Comparison of ENCODE assay signal across 9 cellular contexts in the genomic region with DNA sequence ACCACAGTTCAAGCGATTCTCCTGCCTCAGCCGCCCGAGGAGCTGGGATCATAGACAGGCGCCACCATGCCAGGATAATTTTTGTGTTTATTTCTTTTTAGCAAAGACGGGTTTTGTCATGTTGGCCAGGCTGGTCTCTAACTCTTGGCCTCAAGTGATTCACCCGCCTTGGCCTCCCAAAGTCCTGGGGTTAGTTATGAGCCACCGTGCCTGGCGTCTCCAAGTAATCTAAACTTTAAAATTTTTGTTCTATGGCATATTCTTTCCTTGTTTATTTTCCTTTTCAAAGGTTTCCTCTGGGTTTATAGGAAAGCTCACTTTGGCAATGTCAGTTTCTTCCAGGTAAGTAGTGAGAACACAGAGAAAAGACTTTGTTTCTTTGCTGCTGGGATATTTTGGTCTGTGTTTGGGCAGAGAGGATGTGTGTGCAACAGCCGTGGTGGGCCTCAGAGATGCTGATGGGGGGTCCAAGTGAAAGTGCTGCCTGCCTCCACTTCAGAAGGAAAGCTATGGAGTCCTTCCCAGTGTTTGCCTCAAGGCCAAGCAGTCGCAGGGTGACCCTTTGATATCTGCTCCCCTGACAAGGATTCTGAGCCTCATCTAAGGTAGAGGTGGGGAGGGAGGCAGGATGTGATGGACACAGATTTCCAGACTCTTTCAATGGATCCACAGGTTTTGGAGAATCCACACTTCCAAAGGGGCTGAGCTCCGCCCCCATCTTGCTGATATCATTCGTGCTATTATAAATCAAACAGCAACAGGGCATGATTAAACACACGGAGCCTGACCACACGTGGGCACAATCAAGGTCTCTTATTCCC. TPM values are rescaled to one million over a fixed set of nuclear protein-coding genes. Genes with fewer than 3 reads are reported as not detected.
DNase-seq lines count a peak whose midpoint lies in the region; ATAC-seq, FAIRE-seq and TF ChIP-seq lines count a peak whose summit lies in the region.
"Had no signal": no experiment of that assay in that cellular context is flagged by ENCODE, and none has a peak within 500 bp of the region (broad histone marks: within the 10 kb centered on the region; RNA-seq: fewer than 3 reads in every experiment).

No MANE protein-coding gene starts in this region.

- H3K9me3 ChIP-seq in K562 (replicated peaks; ENCODE audit: control insufficient read depth, insufficient read depth, low read depth, low read length) (no peaks in the 10 kb centered on the region), mesenchymal stem cell (ENCODE audit: control insufficient read depth, low read length) (no peaks in the 10 kb centered on the region)

- H3K36me3 ChIP-seq in K562 (ENCODE audit: control insufficient read depth, insufficient read depth, low read length) (no peaks in the 10 kb centered on the region), mesenchymal stem cell (ENCODE audit: control insufficient read depth in 1 of 2, insufficient read depth in 2 of 2, low read depth in 1 of 2, low read length in 2 of 2) (no peaks in the 10 kb centered on the region)

- no peak overlapping the region for H3K27ac ChIP-seq in K562 (ENCODE audit: extremely low read depth, low read depth, low read length)
- H3K27ac ChIP-seq in mesenchymal stem cell (ENCODE audit: low read length, poor library complexity, severe bottlenecking) = no peak overlapping the region

- in situ Hi-C loops in K562 (cut with MboI) (no loop called here), G401 (cut with HindIII; ENCODE audit: low sequenced_read_pairs) (no loop called here)

- TSS peak; percentile 56 for BruUV-seq in K562 (replicated peaks; lab: Mats Ljungman, UMichigan)

- WGBS in K562 (ENCODE audit: insufficient coverage, low coverage, missing lambda C conversion rate) = 46% methylated on average over 14 of the region's 14 CpGs
- WGBS in mesenchymal stem cell = 77% methylated on average over 12 of the region's 14 CpGs

- intact Hi-C loops in K562 (cut with micrococcal nuclease) = loop anchor here (10.0 kb wide), 1 partner anchor 297 kb away; the partner anchor contains the start of gene GINM1

- peak overlapping the region; percentile 1 for H4K8ac ChIP-seq in mesenchymal stem cell (ENCODE audit: low read length)

- no peak for TF ChIP-seq CTCF in AG10803 (conservative IDR thresholded peaks at IDR 0.05; ENCODE audit: low read length)
- no peak for TF ChIP-seq CTCF in GM20000 (IDR thresholded peaks at IDR 0.05; ENCODE audit: extremely low read depth, missing control alignments)
- no peak for TF ChIP-seq CTCF in K562 (IDR thresholded peaks at IDR 0.05 in 2 of 3, conservative IDR thresholded peaks at IDR 0.05 in 1 of 3; ENCODE audit: insufficient read depth in 2 of 3, low read depth in 1 of 3, low read length in 3 of 3)

- H3K4me3 ChIP-seq in AG10803 (ENCODE audit: low read length) = peak overlapping the region; percentile 77
- no peak overlapping the region for H3K4me3 ChIP-seq in K562
- peak overlapping the region in 1 of 2 experiments; percentile 89 for H3K4me3 ChIP-seq in mesenchymal stem cell (ENCODE audit: insufficient read depth in 1 of 2, low read depth in 1 of 2, low read length in 2 of 2)

- H3K4me1 ChIP-seq in K562 (replicated peaks in 1 of 2; ENCODE audit: control insufficient read depth in 2 of 2, insufficient read depth in 2 of 2, low read length in 2 of 2) (peaks cover 24 to 28% of the 10 kb centered on the region in 2 experiments; a peak in 4 of 5 replicates), mesenchymal stem cell (ENCODE audit: control insufficient read depth, insufficient read depth, low read depth, low read length) (peaks cover 15% of the 10 kb centered on the region)

- TF ChIP-seq POLR2A in K562 (conservative IDR thresholded peaks at IDR 0.05) = no peak

- no peak overlapping the region for H2BK5ac ChIP-seq in mesenchymal stem cell (ENCODE audit: low read depth, low read length, poor library complexity, severe bottlenecking)

- POLR2A ChIA-PET in K562 (lab: Yijun Ruan, JAX) = interaction anchor here (0.6 to 0.7 kb wide), 2 partner anchors 11 to 27 kb away, joined by 3 read pairs; no protein-coding TSS in a partner anchor

- H4K20me1 ChIP-seq in K562 (replicated peaks; ENCODE audit: control insufficient read depth, insufficient read depth, low read length) = 0 out of 2 replicates have a peak, but pooled peaks cover 3% of the 10 kb centered on the region

- no peaks in the 10 kb centered on the region for H3K9me1 ChIP-seq in K562 (ENCODE audit: control insufficient read depth, insufficient read depth, low read length)

- no peak overlapping the region for H3K4ac ChIP-seq in mesenchymal stem cell (ENCODE audit: low read depth in 1 of 2, low read length in 2 of 2)

- H3K14ac ChIP-seq in mesenchymal stem cell (ENCODE audit: low read length in 2 of 2) = no peak overlapping the region

- TF ChIP-seq RAD21 in K562 (CRISPR knock-in tag; conservative IDR thresholded peaks at IDR 0.05 in 1 of 2, IDR thresholded peaks at IDR 0.05 in 1 of 2) = no peak

- H2AK5ac ChIP-seq in mesenchymal stem cell (ENCODE audit: low read length, severe bottlenecking) = no peak overlapping the region

- H3K79me2 ChIP-seq in K562 (ENCODE audit: control insufficient read depth, insufficient read depth, low read length) = no peaks in the 10 kb centered on the region

- H3K4me2 ChIP-seq in K562 (ENCODE audit: insufficient read depth, low read length) (no peak overlapping the region), mesenchymal stem cell (ENCODE audit: low read length, poor library complexity, severe bottlenecking) (no peak overlapping the region)

- ATAC-seq in K562 (no peak), HG02678 (IDR thresholded peaks at IDR 0.05; ENCODE audit: unreplicated experiment) (no peak)

- H2AFZ ChIP-seq in K562 (ENCODE audit: low read depth, low read length) = no peak overlapping the region
- H2AFZ ChIP-seq in mesenchymal stem cell (ENCODE audit: low read depth, low read length) = no peak overlapping the region

- H4K91ac ChIP-seq in mesenchymal stem cell (ENCODE audit: low read length) = no peak overlapping the region

- no peak overlapping the region for H2BK120ac ChIP-seq in mesenchymal stem cell (ENCODE audit: low read depth, low read length)

- TF ChIP-seq EP300 in K562 (IDR thresholded peaks at IDR 0.05; ENCODE audit: low read length) = no peak

- peak overlapping the region in 1 of 2 experiments; percentile 16 for H3K23ac ChIP-seq in mesenchymal stem cell (ENCODE audit: low read length in 2 of 2)

- peak overlapping the region in 1 of 2 experiments; percentile 19 for H3K18ac ChIP-seq in mesenchymal stem cell (ENCODE audit: low read depth in 1 of 2, low read length in 2 of 2)

- H3K9ac ChIP-seq in K562 (ENCODE audit: insufficient read depth in 1 of 2, low read depth in 2 of 2, low read length in 2 of 2) (no peak overlapping the region), mesenchymal stem cell (ENCODE audit: low read length) (peak overlapping the region; percentile 98)

- H2BK12ac ChIP-seq in mesenchymal stem cell (ENCODE audit: low read length in 2 of 2) = peak overlapping the region in 1 of 2 experiments; percentile 49

- H3K79me1 ChIP-seq in mesenchymal stem cell (replicated peaks; ENCODE audit: low read length, poor library complexity, severe bottlenecking) = peaks cover 20% of the 10 kb centered on the region

- H3K27me3 ChIP-seq in K562 (ENCODE audit: control insufficient read depth in 2 of 2, insufficient read depth in 2 of 2, low read length in 2 of 2) (peaks cover 0 to 13% of the 10 kb centered on the region in 2 experiments; a peak in 3 of 5 replicates), mesenchymal stem cell (ENCODE audit: control insufficient read depth in 1 of 2, insufficient read depth in 1 of 2, low read length in 2 of 2) (no peaks in the 10 kb centered on the region)

- CTCF ChIA-PET in K562 (lab: Yijun Ruan, JAX; ENCODE audit: low intra/inter-chr PET ratio) = no interaction called here

- FAIRE-seq in K562 (lab: Jason Lieb, UNC) = no peak
- FAIRE-seq: G401.6 had no signal

- H2BK15ac ChIP-seq in mesenchymal stem cell (ENCODE audit: low read depth, poor library complexity, severe bottlenecking) = no peak overlapping the region

- DNase-seq in AG10803 (ENCODE audit: low read depth) (no peak), GM20000 (ENCODE audit: low spot score) (peak; percentile 15), K562 (ENCODE audit: extremely low read depth in 1 of 4, low spot score in 3 of 4) (no peak), mesenchymal stem cell (peak; percentile 81), glomerular visceral epithelial cell (ENCODE audit: extremely low spot score) (no peak), G401 (ENCODE audit: low spot score) (no peak)
- DNase-seq in NK-92 treated with Interleukin-12 subunit alpha and Interleukin-12 subunit beta, amount 100 ng/mL, for 24 hours (lab: John Stamatoyannopoulos, UW) = no peak

RNA-seq across cellular contexts. Expression of gene LRP11, which starts 2.3 kb away (rescaled TPM):
- 3.8 and 4.9 TPM in 2 replicates for total RNA-seq in K562 (2011; cell fraction: chromatin; rRNA removed; ENCODE audit: low replicate concordance)
- 3.8 TPM in 2 replicates for total RNA-seq in K562 (2011; cell fraction: nucleolus; rRNA removed)
- 3.6 and 5.7 TPM in 2 replicates for total RNA-seq in K562 (2011; cell fraction: nucleoplasm; rRNA removed)
- 2.2 and 4.6 TPM in 2 replicates for total RNA-seq in K562 (2014; rRNA removed)
- 2.7 and 3.5 TPM in 2 replicates for total RNA-seq in K562 (2014; rRNA removed; fragmentation: Illumina TruSeq; extraction: Trizol)
- total RNA-seq in K562 (2015; rRNA removed; fragmentation: Illumina TruSeq; extraction: Trizol) = 2.4 and 2.6 TPM in 2 replicates
- total RNA-seq in K562 (2021) = 2.9 and 3.6 TPM in 2 replicates
- polyA plus RNA-seq in K562 (2011; rRNA removed) = 2.6 and 8.2 TPM in 2 replicates
- polyA plus RNA-seq in K562 (2011; cell fraction: cytosol; rRNA removed) = 3.2 and 7.3 TPM in 2 replicates
- 1.8 and 5.8 TPM in 2 replicates for polyA plus RNA-seq in K562 (2011; cell fraction: nucleus; rRNA removed)
- polyA plus RNA-seq in K562 (2012) = 2.6 and 2.7 TPM in 2 replicates
- polyA plus RNA-seq in K562 (2014; fragmentation: Illumina TruSeq; extraction: Trizol) = 1.8 and 3.4 TPM in 2 replicates
- under 1 TPM; 0.51 to 0.94 TPM for polyA plus RNA-seq in K562 (2014; fragmentation: Nextera tagmentation; extraction: Ambion mirVana)
- 2.0 and 2.1 TPM in 2 replicates for polyA plus RNA-seq in K562 (2014; rRNA removed)
- 3.6 and 13.1 TPM in 2 replicates for polyA minus RNA-seq in K562 (2011; rRNA and poly(A)+ RNA removed)
- polyA minus RNA-seq in K562 (2011; cell fraction: cytosol; rRNA and poly(A)+ RNA removed) = 3.4 and 9.2 TPM in 2 replicates
- polyA minus RNA-seq in K562 (2011; cell fraction: nucleus; rRNA and poly(A)+ RNA removed) = 2.2 and 5.2 TPM in 2 replicates
- 47.8 TPM for polyA plus RNA-seq in mesenchymal stem cell (2013, experiment 1 of 2)
- polyA plus RNA-seq in mesenchymal stem cell (2013, experiment 2 of 2) = 47.1 TPM
- total RNA-seq in G401 (2014; rRNA removed; shearing (Covaris generic)) = 18.8 and 19.3 TPM in 2 replicates

RNA-seq across cellular contexts. Expression of gene RAET1E, which starts 36.1 kb away (rescaled TPM):
- not detected in 2 replicates for total RNA-seq in K562 (2011; cell fraction: chromatin; rRNA removed; ENCODE audit: low replicate concordance)
- total RNA-seq in K562 (2011; cell fraction: nucleolus; rRNA removed) = not detected in 2 replicates
- not detected in 2 replicates for total RNA-seq in K562 (2011; cell fraction: nucleoplasm; rRNA removed)
- not detected in 2 replicates for total RNA-seq in K562 (2014; rRNA removed)
- total RNA-seq in K562 (2014; rRNA removed; fragmentation: Illumina TruSeq; extraction: Trizol) = not detected in 2 replicates
- not detected in 2 replicates for total RNA-seq in K562 (2015; rRNA removed; fragmentation: Illumina TruSeq; extraction: Trizol)
- total RNA-seq in K562 (2021) = not detected in 2 replicates
- polyA plus RNA-seq in K562 (2011; rRNA removed) = not detected in 2 replicates
- polyA plus RNA-seq in K562 (2011; cell fraction: cytosol; rRNA removed) = 0.01 and 0.18 TPM in 2 replicates
- polyA plus RNA-seq in K562 (2011; cell fraction: nucleus; rRNA removed) = 0.24 TPM in 1 of 2 replicates, not detected in the other
- polyA plus RNA-seq in K562 (2012) = not detected in 2 replicates
- not detected in 2 replicates for polyA plus RNA-seq in K562 (2014; fragmentation: Illumina TruSeq; extraction: Trizol)
- polyA plus RNA-seq in K562 (2014; fragmentation: Nextera tagmentation; extraction: Ambion mirVana) = not detected
- not detected in 2 replicates for polyA plus RNA-seq in K562 (2014; rRNA removed)
- not detected in 2 replicates for polyA minus RNA-seq in K562 (2011; rRNA and poly(A)+ RNA removed)
- not detected in 2 replicates for polyA minus RNA-seq in K562 (2011; cell fraction: cytosol; rRNA and poly(A)+ RNA removed)
- polyA minus RNA-seq in K562 (2011; cell fraction: nucleus; rRNA and poly(A)+ RNA removed) = 0.11 and 0.13 TPM in 2 replicates
- polyA plus RNA-seq in mesenchymal stem cell (2013, experiment 1 of 2) = 0.21 TPM
- polyA plus RNA-seq in mesenchymal stem cell (2013, experiment 2 of 2) = 0.25 TPM
- not detected in 2 replicates for total RNA-seq in G401 (2014; rRNA removed; shearing (Covaris generic))

Comparison
In these comparisons a context has a peak if more than half of its experiments do, and no peak if none do; other contexts are left out.
1. DNase-seq: peak in GM20000 (single experiment) and mesenchymal stem cell (single experiment); none in AG10803 (single experiment), K562 (0 of 4), glomerular visceral epithelial cell (single experiment), NK-92 treated with Interleukin-12 subunit alpha and Interleukin-12 subunit beta, amount 100 ng/mL, for 24 hours (single experiment) and G401 (single experiment).